Comparison of ENCODE assay signal across 11 cellular contexts in genomic region chr2:74513605-74514367, GRCh38. TPM values are rescaled to one million over a fixed set of nuclear protein-coding genes. Genes with fewer than 3 reads are reported as not detected.
DNase-seq lines count a peak whose midpoint lies in the region; FAIRE-seq and TF ChIP-seq lines count a peak whose summit lies in the region.
"Had no signal": no experiment of that assay in that cellular context is flagged by ENCODE, and none has a peak within 500 bp of the region (broad histone marks: within the 10 kb centered on the region; RNA-seq: fewer than 3 reads in every experiment).

No MANE protein-coding gene starts in this region.

- H3K9me3 ChIP-seq in A673 (ENCODE audit: low read depth, low read length, poor library complexity, severe bottlenecking) (no peaks in the 10 kb centered on the region), WERI-Rb-1 (ENCODE audit: severe bottlenecking) (no peaks in the 10 kb centered on the region), kidney (ENCODE audit: control insufficient read depth in 1 of 2, low read length in 2 of 2) (no peaks in the 10 kb centered on the region), HAP-1 (no peaks in the 10 kb centered on the region)

- H3K9me3 Mint-ChIP-seq in immature natural killer cell = peaks cover 0 to 4% (median 0%) of the 10 kb centered on the region in 6 donors

- DNase-seq in A673 (ENCODE audit: low spot score) (peak; percentile 24), GM13977 (ENCODE audit: low spot score) (peak; percentile 54), WERI-Rb-1 (no peak), kidney (peak; percentile 50), HAP-1 (ENCODE audit: low spot score in 2 of 2) (no peak), AML-193 (lab: John Stamatoyannopoulos, UW) (no peak), glomerular visceral epithelial cell (ENCODE audit: extremely low spot score) (no peak), immature natural killer cell (no peak)

- H3K27me3 ChIP-seq in A673 (replicated peaks; ENCODE audit: insufficient read depth, low read depth, low read length, poor library complexity) (peaks cover 59% of the 10 kb centered on the region), WERI-Rb-1 (ENCODE audit: insufficient read depth, low read depth, severe bottlenecking) (no peaks in the 10 kb centered on the region), HAP-1 (ENCODE audit: low read depth) (no peaks in the 10 kb centered on the region)

- POLR2A ChIA-PET in A673 (lab: Charles Lee; ENCODE audit: low non-redundant PET) = no interaction called here

- peak overlapping the region; percentile 30 for H3K4me3 ChIP-seq in A673 (ENCODE audit: low read depth, low read length, poor library complexity, severe bottlenecking)
- H3K4me3 ChIP-seq in WERI-Rb-1 (ENCODE audit: low read depth, low read length) = peak overlapping the region; percentile 49
- H3K4me3 ChIP-seq in kidney (ENCODE audit: low read length in 2 of 2) = no peak overlapping the region
- no peak overlapping the region for H3K4me3 ChIP-seq in HAP-1

- H3K4me1 ChIP-seq in A673 (ENCODE audit: insufficient read depth, low read length, poor library complexity, severe bottlenecking) = peaks cover 21% of the 10 kb centered on the region
- peaks cover 0 to 5% of the 10 kb centered on the region in 2 donors for H3K4me1 ChIP-seq in kidney (ENCODE audit: control insufficient read depth in 1 of 2, insufficient read depth in 1 of 2, low read depth in 1 of 2, low read length in 2 of 2)
- H3K4me1 ChIP-seq in HAP-1 = no peaks in the 10 kb centered on the region

- H3K36me3 ChIP-seq in A673 (ENCODE audit: insufficient read depth, low read length, poor library complexity, severe bottlenecking) = no peaks in the 10 kb centered on the region
- peaks cover 10% of the 10 kb centered on the region; the same call in 1 of the 2 replicates for H3K36me3 ChIP-seq in WERI-Rb-1
- H3K36me3 ChIP-seq in kidney (ENCODE audit: control insufficient read depth in 1 of 2, insufficient read depth in 2 of 2, low read length in 2 of 2) = no peaks in the 10 kb centered on the region
- H3K36me3 ChIP-seq in HAP-1 (replicated peaks) = no peaks in the 10 kb centered on the region

- in situ Hi-C loops in GM13977 (cut with MboI; ENCODE audit: low pct_unique_long_range_greater_than_20kb, low sequenced_read_pairs, unreplicated experiment) = no loop called here
- in situ Hi-C loops in HAP-1 (cut with MboI; ENCODE audit: low sequenced_read_pairs) = no loop called here

- CTCF ChIA-PET in A673 (lab: Charles Lee) = no interaction called here

- peak overlapping the region in 2 of 5 donors; percentile 21 to 30 for H3K4me3 Mint-ChIP-seq in immature natural killer cell

- peaks cover 16 to 19% of the 10 kb centered on the region in 2 donors for H3K4me1 Mint-ChIP-seq in immature natural killer cell

- no peak for FAIRE-seq in kidney (lab: Jason Lieb, UNC)
- FAIRE-seq: H54 had no signal

- no peak overlapping the region for H3K9ac ChIP-seq in kidney (ENCODE audit: low read length in 2 of 2)

- no TSS peak for BruUV-seq in A673 (replicated peaks; lab: Mats Ljungman, UMichigan)

- H3K27ac ChIP-seq in A673 (ENCODE audit: low read depth, low read length, poor library complexity, severe bottlenecking) (no peak overlapping the region), WERI-Rb-1 (peak overlapping the region; percentile 100), kidney (ENCODE audit: low read depth in 2 of 2, low read length in 2 of 2) (no peak overlapping the region)

- TF ChIP-seq CTCF in A673 (conservative IDR thresholded peaks at IDR 0.05; ENCODE audit: low read depth, low read length) (no peak), GM13977 (IDR thresholded peaks at IDR 0.05; ENCODE audit: extremely low read depth, insufficient read depth, missing control alignments) (no peak), WERI-Rb-1 (IDR thresholded peaks at IDR 0.05; ENCODE audit: low read depth, low read length) (no peak), kidney (IDR thresholded peaks at IDR 0.05; ENCODE audit: borderline replicate concordance, extremely low read depth, insufficient read depth) (no peak)

- H3K27ac Mint-ChIP-seq in immature natural killer cell = no peak overlapping the region

- intact Hi-C loops in A673 (cut with micrococcal nuclease; ENCODE audit: unreplicated experiment) = no loop called here
- intact Hi-C loops in kidney (cut with DNase I) = no loop called here

- H3K27me3 Mint-ChIP-seq in immature natural killer cell (ENCODE audit: low read depth in 3 of 3) = peaks cover 32 to 42% (median 42%) of the 10 kb centered on the region in 3 donors

- no peaks in the 10 kb centered on the region for H3K36me3 Mint-ChIP-seq in immature natural killer cell

RNA-seq across cellular contexts. Expression of gene TLX2, which starts 0.5 kb away (rescaled TPM):
- total RNA-seq in A673 (2021) = not detected in 2 replicates
- total RNA-seq in kidney = not detected
- polyA plus RNA-seq in kidney (ENCODE audit: insufficient read depth, low read depth, low replicate concordance) = not detected
- not detected for polyA plus RNA-seq in immature natural killer cell
- total RNA-seq: dermis microvascular lymphatic vessel endothelial cell, lung microvascular endothelial cell had no signal

RNA-seq across cellular contexts. Expression of gene PCGF1, which starts 6.3 kb away (rescaled TPM):
- 30.9 and 33.0 TPM in 2 replicates for total RNA-seq in A673 (2021)
- total RNA-seq in kidney = 20.7 TPM
- polyA plus RNA-seq in kidney (ENCODE audit: insufficient read depth, low read depth, low replicate concordance) = 20.1 TPM
- polyA plus RNA-seq in immature natural killer cell = 10 to 100 TPM; 18.8 to 22.8 (median 19.5) TPM

RNA-seq across cellular contexts. Expression of gene DQX1, which starts 12.2 kb away (rescaled TPM):
- total RNA-seq in A673 (2021) (0.50 and 0.71 TPM in 2 replicates), kidney (not detected)
- polyA plus RNA-seq in kidney (ENCODE audit: insufficient read depth, low read depth, low replicate concordance) (not detected), immature natural killer cell (not detected)
- total RNA-seq: dermis microvascular lymphatic vessel endothelial cell, lung microvascular endothelial cell had no signal

RNA-seq across cellular contexts. Expression of gene LBX2, which starts 14.4 kb away (rescaled TPM):
- total RNA-seq in A673 (2021) = 0.48 TPM in 1 of 2 replicates, not detected in the other
- total RNA-seq in kidney = 2.5 TPM
- 1.5 TPM for polyA plus RNA-seq in kidney (ENCODE audit: insufficient read depth, low read depth, low replicate concordance)
- not detected for polyA plus RNA-seq in immature natural killer cell

RNA-seq across cellular contexts. Expression of gene AUP1, which starts 15.7 kb away (rescaled TPM):
- 114 and 126 TPM in 2 replicates for total RNA-seq in A673 (2021)
- 91.0 TPM for total RNA-seq in kidney
- 130 TPM for polyA plus RNA-seq in kidney (ENCODE audit: insufficient read depth, low read depth, low replicate concordance)
- 100 to 1,000 TPM; 107 to 126 (median 118) TPM for polyA plus RNA-seq in immature natural killer cell

Comparison
In these comparisons a context has a peak if more than half of its experiments do, and no peak if none do; other contexts are left out.
1. DNase-seq: peak in A673 (single experiment), GM13977 (single experiment) and kidney (single experiment); none in WERI-Rb-1 (single experiment), HAP-1 (0 of 2), AML-193 (0 of 2), glomerular visceral epithelial cell (single experiment) and immature natural killer cell (0 of 3).
2. H3K4me3 ChIP-seq: peak in A673 (single experiment) and WERI-Rb-1 (single experiment); none in kidney (0 of 2) and HAP-1 (single experiment).